14 cellular contexts compared by ENCODE assay signal in genomic region chr14:83827383-83827782, GRCh38.
DNase-seq lines count a peak whose midpoint lies in the region; FAIRE-seq and TF ChIP-seq lines count a peak whose summit lies in the region.
"Had no signal": no experiment of that assay in that cellular context is flagged by ENCODE, and none has a peak within 500 bp of the region (broad histone marks: within the 10 kb centered on the region; RNA-seq: fewer than 3 reads in every experiment).

No MANE protein-coding gene starts in this region.

- no peak overlapping the region for H2BK5ac ChIP-seq in H1 (ENCODE audit: low read depth, low read length)
- H2BK5ac ChIP-seq in mesenchymal stem cell (ENCODE audit: low read depth, low read length, poor library complexity, severe bottlenecking) = no peak overlapping the region

- CTCF ChIA-PET in H1 (lab: Charles Lee; ENCODE audit: partially characterized antibody) (no interaction called here), SK-N-SH (lab: Yijun Ruan, JAX) (no interaction called here)

- H3F3A ChIP-seq in SK-N-SH (replicated peaks; ENCODE audit: insufficient read depth) = no peaks in the 10 kb centered on the region

- H2AK5ac ChIP-seq in H1 (ENCODE audit: low read depth, low read length) = no peak overlapping the region
- no peak overlapping the region for H2AK5ac ChIP-seq in mesenchymal stem cell (ENCODE audit: low read length, severe bottlenecking)

- H3K4ac ChIP-seq in H1 (replicated peaks; ENCODE audit: insufficient read length, low read depth, low read length) (no peak overlapping the region), mesenchymal stem cell (ENCODE audit: low read depth in 1 of 2, low read length in 2 of 2) (no peak overlapping the region)

- H2BK15ac ChIP-seq in H1 (ENCODE audit: low read length) (no peak overlapping the region), mesenchymal stem cell (ENCODE audit: low read depth, poor library complexity, severe bottlenecking) (no peak overlapping the region)

- H2BK12ac ChIP-seq in H1 (ENCODE audit: low read depth, low read length) (no peak overlapping the region), mesenchymal stem cell (ENCODE audit: low read length in 2 of 2) (no peak overlapping the region)

- no peaks in the 10 kb centered on the region for H3K23me2 ChIP-seq in H1 (ENCODE audit: low read depth, low read length)

- H4K20me1 ChIP-seq in H1 (replicated peaks in 1 of 2; ENCODE audit: control insufficient read depth in 1 of 2, insufficient read depth in 2 of 2, low read length in 2 of 2) (no peaks in the 10 kb centered on the region), SK-N-SH (ENCODE audit: insufficient read depth) (no peaks in the 10 kb centered on the region)

- TF ChIP-seq RAD21 in H1 (IDR thresholded peaks at IDR 0.05 in 1 of 2, conservative IDR thresholded peaks at IDR 0.05 in 1 of 2; ENCODE audit: low read depth in 2 of 2, low read length in 2 of 2) (no peak), SK-N-SH (IDR thresholded peaks at IDR 0.05; ENCODE audit: low read length) (no peak)

- POLR2A ChIA-PET in H1 (lab: Charles Lee; ENCODE audit: partially characterized antibody) = no interaction called here
- POLR2A ChIA-PET in SK-N-SH (lab: Yijun Ruan, JAX) = no interaction called here

- H3K9me3 ChIP-seq in H1 (ENCODE audit: insufficient read depth in 2 of 2, low read depth in 1 of 2, low read length in 1 of 2) (no peaks in the 10 kb centered on the region), mesenchymal stem cell (ENCODE audit: control insufficient read depth, low read length) (no peaks in the 10 kb centered on the region), SK-N-SH (no peaks in the 10 kb centered on the region)
- H3K9me3 ChIP-seq in effector memory CD4-positive, alpha-beta T cell (ENCODE audit: control insufficient read depth, low read length) = no peaks in the 10 kb centered on the region

- WGBS in H1 (ENCODE audit: extremely low coverage in 1 of 2, insufficient coverage in 1 of 2, insufficient read length in 1 of 2, insufficient replicate concordance in 2 of 2, low coverage in 1 of 2, low lambda C conversion rate in 2 of 2, missing lambda C conversion rate in 1 of 2), 2 experiments = 58% methylated on average over 3 of the region's 3 CpGs; no CpG with 5 or more reads in 1 of the 2 experiments
- WGBS in mesenchymal stem cell = 50% methylated on average over 3 of the region's 3 CpGs
- 31% methylated on average over 3 of the region's 3 CpGs for WGBS in SK-N-SH (ENCODE audit: low lambda C conversion rate)

- H3K4me1 ChIP-seq in H1 (replicated peaks in 1 of 4; ENCODE audit: control insufficient read depth in 3 of 4, insufficient read depth in 4 of 4, low read length in 3 of 4) (peaks cover 0 to 3% (median 0%) of the 10 kb centered on the region in 4 experiments; a peak in 5 of 7 replicates), mesenchymal stem cell (ENCODE audit: control insufficient read depth, insufficient read depth, low read depth, low read length) (no peaks in the 10 kb centered on the region), SK-N-SH (ENCODE audit: control insufficient read depth in 1 of 2, insufficient read depth in 2 of 2, low read depth in 1 of 2, low read length in 1 of 2) (no peaks in the 10 kb centered on the region; a peak in 1 of 4 replicates)
- no peaks in the 10 kb centered on the region for H3K4me1 ChIP-seq in effector memory CD4-positive, alpha-beta T cell (ENCODE audit: control insufficient read depth, insufficient read depth, low read length, poor library complexity, severe bottlenecking)

- H3K79me2 ChIP-seq in H1 (ENCODE audit: control insufficient read depth in 1 of 2, insufficient read depth in 2 of 2, low read length in 2 of 2) (no peaks in the 10 kb centered on the region), SK-N-SH (ENCODE audit: insufficient read depth) (no peaks in the 10 kb centered on the region)

- H3K23ac ChIP-seq in H1 (ENCODE audit: insufficient read length) = no peak overlapping the region
- H3K23ac ChIP-seq in mesenchymal stem cell (ENCODE audit: low read length in 2 of 2) = no peak overlapping the region

- H3K14ac ChIP-seq in H1 (ENCODE audit: insufficient read length) (no peak overlapping the region), mesenchymal stem cell (ENCODE audit: low read length in 2 of 2) (no peak overlapping the region)

- TF ChIP-seq EP300 in H1 (IDR thresholded peaks at IDR 0.05; ENCODE audit: borderline replicate concordance in 1 of 2, low read depth in 2 of 2, low read length in 2 of 2) (no peak), SK-N-SH (IDR thresholded peaks at IDR 0.05; ENCODE audit: borderline replicate concordance in 1 of 2, low read depth in 1 of 2, low read length in 1 of 2) (no peak)

- H3K27ac ChIP-seq in H1 (ENCODE audit: low read depth, low read length) (no peak overlapping the region; the same call in 1 of the 2 replicates), mesenchymal stem cell (ENCODE audit: low read length, poor library complexity, severe bottlenecking) (peak overlapping the region; percentile 50), SK-N-SH (ENCODE audit: low read depth in 2 of 2, low read length in 1 of 2) (no peak overlapping the region)
- no peak overlapping the region for H3K27ac ChIP-seq in effector memory CD4-positive, alpha-beta T cell (ENCODE audit: insufficient read depth, low read length, poor library complexity, severe bottlenecking)

- H3K4me2 ChIP-seq in H1 (ENCODE audit: insufficient read depth in 1 of 2, low read depth in 2 of 2, low read length in 2 of 2) = peak overlapping the region in 1 of 2 experiments; percentile 3; a peak in 1 of 4 replicates
- peak overlapping the region; percentile 32 for H3K4me2 ChIP-seq in mesenchymal stem cell (ENCODE audit: low read length, poor library complexity, severe bottlenecking)
- H3K4me2 ChIP-seq in SK-N-SH = no peak overlapping the region

- no peak overlapping the region for H2BK20ac ChIP-seq in H1 (ENCODE audit: low read length)

- no peak for TF ChIP-seq POLR2A in H1 (IDR thresholded peaks at IDR 0.05; ENCODE audit: control extremely low read depth in 1 of 2, low read depth in 2 of 2, low read length in 2 of 2)

- no peaks in the 10 kb centered on the region for H3K9me2 ChIP-seq in SK-N-SH

- H3K4me3 ChIP-seq in H1 (ENCODE audit: extremely low read depth in 1 of 4, insufficient read depth in 2 of 4, low read depth in 3 of 4, low read length in 4 of 4) (no peak overlapping the region), mesenchymal stem cell (ENCODE audit: insufficient read depth in 1 of 2, low read depth in 1 of 2, low read length in 2 of 2) (peak overlapping the region in 1 of 2 experiments; percentile 65), SK-N-SH (ENCODE audit: low read depth in 2 of 2, low read length in 1 of 2) (no peak overlapping the region)
- H3K4me3 ChIP-seq in effector memory CD4-positive, alpha-beta T cell (ENCODE audit: insufficient read depth, low read depth, low read length, poor library complexity, severe bottlenecking) = no peak overlapping the region

- H4K91ac ChIP-seq in H1 (replicated peaks; ENCODE audit: insufficient read length, low read length) = no peak overlapping the region
- H4K91ac ChIP-seq in mesenchymal stem cell (ENCODE audit: low read length) = no peak overlapping the region

- H4K5ac ChIP-seq in H1 (ENCODE audit: insufficient read length, low read depth, low read length) = no peak overlapping the region

- peak overlapping the region; percentile 49; the same call in 1 of the 2 replicates for H2AFZ ChIP-seq in H1 (ENCODE audit: low read length)
- H2AFZ ChIP-seq in mesenchymal stem cell (ENCODE audit: low read depth, low read length) = no peak overlapping the region
- H2AFZ ChIP-seq in SK-N-SH (ENCODE audit: low read depth) = no peak overlapping the region

- no peak overlapping the region for H3K56ac ChIP-seq in H1 (replicated peaks; ENCODE audit: insufficient read length, low read depth, low read length)

- H3K36me3 ChIP-seq in H1 (ENCODE audit: control insufficient read depth in 2 of 4, insufficient read depth in 4 of 4, low read length in 3 of 4) (no peaks in the 10 kb centered on the region), mesenchymal stem cell (ENCODE audit: control insufficient read depth in 1 of 2, insufficient read depth in 2 of 2, low read depth in 1 of 2, low read length in 2 of 2) (no peaks in the 10 kb centered on the region), SK-N-SH (replicated peaks in 1 of 2; ENCODE audit: control insufficient read depth in 1 of 2, insufficient read depth in 2 of 2, low read length in 1 of 2) (no peaks in the 10 kb centered on the region)
- no peaks in the 10 kb centered on the region for H3K36me3 ChIP-seq in effector memory CD4-positive, alpha-beta T cell (ENCODE audit: control insufficient read depth, insufficient read depth, low read length)

- H3K18ac ChIP-seq in H1 (ENCODE audit: extremely low read depth, low read length) = no peak overlapping the region
- peak overlapping the region in 1 of 2 experiments; percentile 30 for H3K18ac ChIP-seq in mesenchymal stem cell (ENCODE audit: low read depth in 1 of 2, low read length in 2 of 2)

- TF ChIP-seq CTCF in H1 (IDR thresholded peaks at IDR 0.05; ENCODE audit: control extremely low read depth in 1 of 3, insufficient read depth in 1 of 3, low read depth in 1 of 3, low read length in 3 of 3) = no peak
- TF ChIP-seq CTCF in SK-N-SH (IDR thresholded peaks at IDR 0.05) = no peak

- no peaks in the 10 kb centered on the region for H3K79me1 ChIP-seq in H1 (ENCODE audit: low read depth, low read length)
- no peaks in the 10 kb centered on the region for H3K79me1 ChIP-seq in mesenchymal stem cell (replicated peaks; ENCODE audit: low read length, poor library complexity, severe bottlenecking)

- DNase-seq in A172 (ENCODE audit: low spot score) (peak; percentile 10), NCI-H226 (peak; percentile 75), H1 (ENCODE audit: low read depth in 1 of 2, low spot score in 2 of 2) (no peak), mesenchymal stem cell (no peak), HuH-7 (ENCODE audit: low spot score) (no peak), SK-N-SH (no peak), NCI-H345 treated with DMSO at 0.1 percent for 48 hours (lab: John Stamatoyannopoulos, UW; ENCODE audit: unreplicated experiment) (no peak)
- no peak for DNase-seq in effector memory CD4-positive, alpha-beta T cell
- DNase-seq: COR-L47, MV-4-11, NCI-H1417 treated with DMSO at 0.1 percent for 48 hours, NCI-H2029, NCI-H345 had no signal

- no peaks in the 10 kb centered on the region for H3K27me3 ChIP-seq in H1 (replicated peaks in 1 of 4; ENCODE audit: control insufficient read depth in 3 of 4, extremely low read depth in 1 of 4, insufficient read depth in 3 of 4, low read length in 3 of 4)
- no peaks in the 10 kb centered on the region for H3K27me3 ChIP-seq in mesenchymal stem cell (ENCODE audit: control insufficient read depth in 1 of 2, insufficient read depth in 1 of 2, low read length in 2 of 2)
- H3K27me3 ChIP-seq in SK-N-SH (ENCODE audit: insufficient read depth) = no peaks in the 10 kb centered on the region
- no peaks in the 10 kb centered on the region for H3K27me3 ChIP-seq in effector memory CD4-positive, alpha-beta T cell (replicated peaks; ENCODE audit: control insufficient read depth, insufficient read depth, low read length, poor library complexity, severe bottlenecking)

- H4K8ac ChIP-seq in H1 (ENCODE audit: extremely low read depth, insufficient read depth, low read length) (no peak overlapping the region), mesenchymal stem cell (ENCODE audit: low read length) (no peak overlapping the region)

- H3K9ac ChIP-seq in H1 (replicated peaks in 1 of 4; ENCODE audit: extremely low read depth in 1 of 4, low read depth in 3 of 4, low read length in 3 of 4) = no peak overlapping the region
- H3K9ac ChIP-seq in mesenchymal stem cell (ENCODE audit: low read length) = no peak overlapping the region
- H3K9ac ChIP-seq in SK-N-SH = no peak overlapping the region

- no peak overlapping the region for H2BK120ac ChIP-seq in H1 (replicated peaks; ENCODE audit: low read depth, low read length)
- H2BK120ac ChIP-seq in mesenchymal stem cell (ENCODE audit: low read depth, low read length) = no peak overlapping the region

- no peak for FAIRE-seq in H1 (lab: Jason Lieb, UNC)
- FAIRE-seq: A204.1 had no signal

Comparison
In these comparisons a context has a peak if more than half of its experiments do, and no peak if none do; other contexts are left out.
1. DNase-seq: peak in A172 (single experiment) and NCI-H226 (single experiment); none in H1 (0 of 2), mesenchymal stem cell (single experiment), HuH-7 (single experiment), SK-N-SH (single experiment), effector memory CD4-positive, alpha-beta T cell (0 of 3) and NCI-H345 treated with DMSO at 0.1 percent for 48 hours (single experiment).